22 cellular contexts compared by ENCODE assay signal in genomic region chr14:87916103-87916885, GRCh38.
"Had no signal": no experiment of that assay in that cellular context is flagged by ENCODE, and none has a peak within 500 bp of the region (broad histone marks: within the 10 kb centered on the region; RNA-seq: fewer than 3 reads in every experiment).

No MANE protein-coding gene starts in this region.

- DNase-seq: activated CD4-positive, alpha-beta memory T cell treated with anti-CD3 and anti-CD28 coated beads, Interleukin-2, amount 10 ng/mL, durations not matched to agents 7 days and 5 days; activated CD4-positive, alpha-beta T cell treated with anti-CD3 and anti-CD28 coated beads, Interleukin-2, amount 50 U/mL, for 1 hour; activated CD4-positive, CD25-positive, alpha-beta regulatory T cell; activated gamma-delta T cell; activated naive CD4-positive, alpha-beta T cell treated with anti-CD3 and anti-CD28 coated beads for 36 hours; activated T-cell treated with anti-CD3 and anti-CD28 coated beads for 4 hours; activated T-cell treated with anti-CD3 and anti-CD28 coated beads, Interleukin-2, amount 50 U/mL, for 48 hours; amygdala; Karpas-422; MM.1S; NCI-H1105 treated with DMSO at 0.1 percent for 48 hours; NCI-H1436 treated with DMSO at 0.1 percent for 48 hours; NCI-H2081; NCI-H446; NCI-H524; PC-9 had no signal

- H3K36me3 Mint-ChIP-seq: brain had no signal

- H3K27ac Mint-ChIP-seq: activated CD4-positive, alpha-beta memory T cell treated with anti-CD3 and anti-CD28 coated beads, Interleukin-2, amount 10 ng/mL, durations not matched to agents 7 days and 5 days; activated naive CD4-positive, alpha-beta T cell treated with anti-CD3 and anti-CD28 coated beads for 36 hours; activated naive CD8-positive, alpha-beta T cell; activated T-helper 17 cell treated with anti-CD3 and anti-CD28 coated beads, Interleukin-2, amount 50 U/mL, for 72 hours; brain; T-helper 1 cell treated with Interleukin-12 subunit alpha and Interleukin-12 subunit beta and Interleukin-4 antibody, amounts not matched to agents 30 μg/mL and 1 μg/mL, for 36 hours had no signal

- H3K4me1 Mint-ChIP-seq: activated CD4-positive, alpha-beta memory T cell treated with anti-CD3 and anti-CD28 coated beads, Interleukin-2, amount 10 ng/mL, durations not matched to agents 7 days and 5 days; activated T-helper 17 cell treated with anti-CD3 and anti-CD28 coated beads, Interleukin-2, amount 50 U/mL, for 72 hours; brain had no signal

- H2AFZ ChIP-seq: PC-9 had no signal

- H3K4me2 ChIP-seq: PC-9 had no signal

- H3K4me3 ChIP-seq: K562, PC-9 had no signal

- H3K4me3 Mint-ChIP-seq: activated CD4-positive, alpha-beta memory T cell treated with anti-CD3 and anti-CD28 coated beads, Interleukin-2, amount 10 ng/mL, durations not matched to agents 7 days and 5 days; activated naive CD4-positive, alpha-beta T cell treated with anti-CD3 and anti-CD28 coated beads for 36 hours; activated naive CD8-positive, alpha-beta T cell; activated T-helper 17 cell treated with anti-CD3 and anti-CD28 coated beads, Interleukin-2, amount 50 U/mL, for 72 hours; brain; T-helper 1 cell treated with Interleukin-12 subunit alpha and Interleukin-12 subunit beta and Interleukin-4 antibody, amounts not matched to agents 30 μg/mL and 1 μg/mL, for 36 hours had no signal

- ATAC-seq: activated T-helper 17 cell treated with anti-CD3 and anti-CD28 coated beads, Interleukin-2, amount 50 U/mL, for 72 hours; K562 had no signal

- H3K27ac ChIP-seq: PC-9 had no signal

- FAIRE-seq: astrocyte, K562 had no signal
